16 cellular contexts compared by ENCODE assay signal in the genomic region with DNA sequence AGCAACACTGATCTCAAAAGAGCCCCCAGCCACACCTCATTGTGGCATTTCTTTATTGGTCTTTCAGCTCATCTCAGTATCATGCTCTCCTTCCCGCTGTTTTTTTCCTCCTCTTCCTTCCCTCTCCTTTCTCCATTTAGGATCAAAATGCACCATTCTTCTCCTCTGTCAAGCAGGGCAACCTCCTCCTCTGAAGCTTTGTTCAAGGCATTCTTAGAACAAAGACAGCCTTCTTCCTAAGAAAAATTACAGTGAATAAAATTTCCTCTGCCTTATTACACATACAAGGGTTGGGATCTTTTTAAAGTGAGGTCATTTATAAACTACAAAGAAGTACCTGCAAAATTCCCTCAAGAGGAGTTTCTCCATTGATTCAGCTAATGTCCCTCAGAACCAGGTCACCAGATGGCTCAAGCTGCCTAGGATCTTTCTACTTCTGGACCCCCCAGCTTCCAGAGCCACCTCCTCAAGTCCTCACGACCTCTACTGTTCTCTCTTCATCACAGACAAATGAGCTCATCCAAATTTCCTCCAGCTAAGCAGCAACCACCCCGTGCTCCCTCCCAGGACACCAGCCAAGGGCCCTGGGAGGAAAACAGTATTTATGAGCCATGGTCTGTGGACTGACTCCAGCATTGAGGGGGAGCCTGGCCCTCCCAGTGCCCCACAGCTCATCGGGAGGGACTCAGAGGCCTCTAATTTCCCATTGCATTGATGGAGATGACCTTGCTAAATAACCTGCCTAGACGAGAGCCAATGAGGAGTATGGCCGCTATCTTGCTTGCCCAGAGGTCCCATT. TPM values are rescaled to one million over a fixed set of nuclear protein-coding genes. Genes with fewer than 3 reads are reported as not detected.
DNase-seq lines count a peak whose midpoint lies in the region.
"Had no signal": no experiment of that assay in that cellular context is flagged by ENCODE, and none has a peak within 500 bp of the region (broad histone marks: within the 10 kb centered on the region; RNA-seq: fewer than 3 reads in every experiment).

No MANE protein-coding gene starts in this region.

- H2AK5ac ChIP-seq in mesendoderm (ENCODE audit: low read length), result no peak overlapping the region

- no peaks in the 10 kb centered on the region for H3K79me2 ChIP-seq in mesendoderm (ENCODE audit: control insufficient read depth, insufficient read depth, low read length)

- no peak overlapping the region for H3K4ac ChIP-seq in mesendoderm (ENCODE audit: low read depth, low read length)

- H3K18ac ChIP-seq in mesendoderm (ENCODE audit: low read length), result no peak overlapping the region

- H3K27ac ChIP-seq in mesendoderm (ENCODE audit: low read depth, low read length), result no peak overlapping the region
- H3K27ac ChIP-seq: WERI-Rb-1 had no signal

- H2BK5ac ChIP-seq in mesendoderm (ENCODE audit: low read length), result no peak overlapping the region

- H2BK120ac ChIP-seq in mesendoderm (ENCODE audit: low read depth, low read length), result no peak overlapping the region

- H3K27me3 ChIP-seq in H7 (ENCODE audit: control insufficient read depth, insufficient read depth, low read length), result no peaks in the 10 kb centered on the region
- H3K27me3 ChIP-seq in mesendoderm (ENCODE audit: insufficient read depth, low read length, poor library complexity), result no peaks in the 10 kb centered on the region

- H3K4me2 ChIP-seq in mesendoderm (ENCODE audit: low read length), result no peak overlapping the region

- no peak overlapping the region for H4K5ac ChIP-seq in mesendoderm (ENCODE audit: low read length)

- no peak overlapping the region for H3K56ac ChIP-seq in mesendoderm (ENCODE audit: low read length)

- no peak overlapping the region for H4K8ac ChIP-seq in mesendoderm (ENCODE audit: low read depth, low read length)

- H3K79me1 ChIP-seq in mesendoderm (ENCODE audit: low read length), result peaks cover 2% of the 10 kb centered on the region

- no peak overlapping the region for H3K9ac ChIP-seq in mesendoderm (ENCODE audit: low read length)

- no peak overlapping the region for H3K23ac ChIP-seq in mesendoderm (ENCODE audit: low read length)

- H3K4me1 ChIP-seq in mesendoderm (ENCODE audit: control insufficient read depth, low read depth, low read length), result peaks cover 2% of the 10 kb centered on the region

- H3K4me3 ChIP-seq in H7 (ENCODE audit: insufficient read depth, low read depth, low read length), result no peak overlapping the region
- no peak overlapping the region for H3K4me3 ChIP-seq in mesendoderm (ENCODE audit: low read length)

- H2BK15ac ChIP-seq in mesendoderm (replicated peaks; ENCODE audit: low read depth), result no peak overlapping the region

- peaks cover 3% of the 10 kb centered on the region for H3K36me3 ChIP-seq in H7 (replicated peaks; ENCODE audit: control insufficient read depth, insufficient read depth, low read length)
- H3K36me3 ChIP-seq in mesendoderm (ENCODE audit: control insufficient read depth, insufficient read depth, low read length), result no peaks in the 10 kb centered on the region

- WGBS in mesendoderm (ENCODE audit: extremely low coverage, insufficient coverage, low lambda C conversion rate), result no CpG with 5 or more reads among the region's 6 CpGs

- DNase-seq in GM03348 (ENCODE audit: low spot score) (peak; percentile 44), astrocyte of the hippocampus (ENCODE audit: low read depth, low spot score) (peak; percentile 75), hypothalamus (lab: John Stamatoyannopoulos, UW) (peak in 27 of 51 donors; percentile 12 to 71 (median 49)), stromal cell of bone marrow (ENCODE audit: low read depth) (peak; percentile 73), NCI-H526 (lab: John Stamatoyannopoulos, UW) (no peak), H7 (no peak), mesendoderm (no peak)
- DNase-seq: activated CD8-positive, alpha-beta memory T cell treated with anti-CD3 and anti-CD28 coated beads for 24 hours; CD4-positive, CD25-positive, alpha-beta regulatory T cell; DMS79 treated with DMSO at 0.1 percent for 48 hours; immature natural killer cell; mammary epithelial cell; NCI-H345; stimulated activated CD4-positive, alpha-beta T cell treated with anti-CD3 and anti-CD28 coated beads, Interleukin-4, amount 100 ng/mL, for 24 hours; T-cell; WERI-Rb-1 had no signal

RNA-seq across cellular contexts. Expression of a gene that starts 18.0 kb away (rescaled TPM):
- total RNA-seq in H7 (2014; rRNA removed; shearing (Covaris generic)), result 19.4 and 23.9 TPM in 2 replicates
- 20.2 TPM for polyA plus RNA-seq in mesendoderm (2013, experiment 1 of 2)
- polyA plus RNA-seq in mesendoderm (2013, experiment 2 of 2), result 18.2 TPM

RNA-seq across cellular contexts. Expression of a gene that starts 59.2 kb away (rescaled TPM):
- 12.4 and 16.7 TPM in 2 replicates for total RNA-seq in H7 (2014; rRNA removed; shearing (Covaris generic))
- polyA plus RNA-seq in mesendoderm (2013, experiment 1 of 2), result 4.4 TPM
- 4.5 TPM for polyA plus RNA-seq in mesendoderm (2013, experiment 2 of 2)

Comparison
In these comparisons a context has a peak if more than half of its experiments do, and no peak if none do; other contexts are left out.
1. DNase-seq: peak in GM03348 (single experiment), astrocyte of the hippocampus (single experiment), hypothalamus (27 of 51) and stromal cell of bone marrow (single experiment); none in NCI-H526 (0 of 2), H7 (single experiment) and mesendoderm (single experiment).